10 cellular contexts compared by ENCODE assay signal in genomic region chr3:37956353-37957184, GRCh38. TPM values are rescaled to one million over a fixed set of nuclear protein-coding genes. Genes with fewer than 3 reads are reported as not detected.
A peak's percentile ranks its signal among the peaks of the same experiment; 100 is the strongest.
DNase-seq lines count a peak whose midpoint lies in the region; FAIRE-seq and TF ChIP-seq lines count a peak whose summit lies in the region.
"Had no signal": no experiment of that assay in that cellular context is flagged by ENCODE, and none has a peak within 500 bp of the region (broad histone marks: within the 10 kb centered on the region; RNA-seq: fewer than 3 reads in every experiment).

No MANE protein-coding gene starts in this region.

- no peaks in the 10 kb centered on the region for H3K27me3 ChIP-seq in mucosa of rectum (ENCODE audit: control insufficient read depth in 2 of 2, insufficient read depth in 2 of 2, low read length in 2 of 2)
- H3K27me3 ChIP-seq in tibial artery, result no peaks in the 10 kb centered on the region

- FAIRE-seq in RCC 7860 (lab: Jason Lieb, UNC), result no peak

- H3K4me1 ChIP-seq in mucosa of rectum (ENCODE audit: control insufficient read depth in 2 of 2, insufficient read depth in 2 of 2, low read length in 2 of 2) (peaks cover 6 to 22% of the 10 kb centered on the region in 2 donors), tibial artery (peaks cover 0 to 38% (median 20%) of the 10 kb centered on the region in 4 donors)

- intact Hi-C loops in activated naive CD4-positive, alpha-beta T cell treated with anti-CD3 and anti-CD28 coated beads for 36 hours (cut with micrococcal nuclease), result no loop called here
- intact Hi-C loops in tibial artery (cut with DNase I; ENCODE audit: low total_unique reads), result no loop called here

- no peak overlapping the region for H3K4me3 ChIP-seq in mucosa of rectum (ENCODE audit: low read length in 2 of 2)
- H3K4me3 ChIP-seq in tibial artery, result no peak overlapping the region

- DNase-seq in activated naive CD4-positive, alpha-beta T cell treated with anti-CD3 and anti-CD28 coated beads for 36 hours, result no peak
- no peak for DNase-seq in activated naive CD4-positive, alpha-beta T cell treated with Interleukin-2 at 50 U/mL for 16 hours
- DNase-seq in astrocyte of the hippocampus (ENCODE audit: low read depth, low spot score) (peak; percentile 41), tibial artery (no peak), RCC 7860 (ENCODE audit: low spot score) (no peak), hypothalamus (lab: John Stamatoyannopoulos, UW) (no peak), Ammon's horn (ENCODE audit: low spot score) (no peak)
- DNase-seq: midbrain; stimulated activated CD4-positive, alpha-beta T cell treated with anti-CD3 and anti-CD28 coated beads, Interleukin-2, amount 100 ng/mL, for 48 hours had no signal

- no peaks in the 10 kb centered on the region for H3K36me3 Mint-ChIP-seq in activated naive CD4-positive, alpha-beta T cell treated with anti-CD3 and anti-CD28 coated beads for 36 hours (ENCODE audit: low read depth)

- H3K9ac ChIP-seq in mucosa of rectum (ENCODE audit: low read depth in 1 of 2, low read length in 2 of 2), result no peak overlapping the region

- H3K27me3 Mint-ChIP-seq in activated naive CD4-positive, alpha-beta T cell treated with anti-CD3 and anti-CD28 coated beads for 36 hours (ENCODE audit: low read depth), result no peaks in the 10 kb centered on the region

- H3K4me3 Mint-ChIP-seq in activated naive CD4-positive, alpha-beta T cell treated with anti-CD3 and anti-CD28 coated beads for 36 hours, result no peak overlapping the region

- CTCF ChIA-PET in activated naive CD4-positive, alpha-beta T cell treated with anti-CD3 and anti-CD28 coated beads for 36 hours (lab: Charles Lee), result interaction anchor here (0.6 to 2.0 kb wide), 8 partner anchors 9 to 102 kb away, joined by 3 to 9 read pairs (median 6); no protein-coding TSS in a partner anchor

- no peaks in the 10 kb centered on the region for H3K9me3 Mint-ChIP-seq in activated naive CD4-positive, alpha-beta T cell treated with anti-CD3 and anti-CD28 coated beads for 36 hours

- TF ChIP-seq CTCF in tibial artery (IDR thresholded peaks at IDR 0.05), result no peak

- peaks cover 19% of the 10 kb centered on the region for H3K4me1 Mint-ChIP-seq in activated naive CD4-positive, alpha-beta T cell treated with anti-CD3 and anti-CD28 coated beads for 36 hours (ENCODE audit: low read depth)

- peak overlapping the region; percentile 45 to 54 for H3K27ac ChIP-seq in mucosa of rectum (ENCODE audit: low read depth in 2 of 2, low read length in 2 of 2)
- peak overlapping the region; percentile 76 to 77 for H3K27ac ChIP-seq in tibial artery

- peak overlapping the region; percentile 72 for H3K27ac Mint-ChIP-seq in activated naive CD4-positive, alpha-beta T cell treated with anti-CD3 and anti-CD28 coated beads for 36 hours

- peaks cover 0 to 9% of the 10 kb centered on the region in 2 donors for H3K36me3 ChIP-seq in mucosa of rectum (ENCODE audit: control insufficient read depth in 2 of 2, insufficient read depth in 2 of 2, low read length in 2 of 2)
- H3K36me3 ChIP-seq in tibial artery, result peaks cover 0 to 12% (median 8%) of the 10 kb centered on the region in 3 donors

- H3K9me3 ChIP-seq in mucosa of rectum (ENCODE audit: control insufficient read depth in 2 of 2, low read length in 2 of 2) (no peaks in the 10 kb centered on the region), tibial artery (no peaks in the 10 kb centered on the region)

RNA-seq across cellular contexts. Expression of gene VILL, which starts 34.0 kb away (rescaled TPM):
- total RNA-seq in activated naive CD4-positive, alpha-beta T cell treated with anti-CD3 and anti-CD28 coated beads for 36 hours, result 10 to 100 TPM; 13.7 to 14.2 TPM
